Comparison of ENCODE assay signal across 8 cellular contexts in genomic region chr15:33068531-33068990, GRCh38.
A peak's percentile ranks its signal among the peaks of the same experiment; 100 is the strongest.
DNase-seq lines count a peak whose midpoint lies in the region; ATAC-seq lines count a peak whose summit lies in the region.

No MANE protein-coding gene starts in this region.

- H3K9me3 Mint-ChIP-seq in activated naive CD8-positive, alpha-beta T cell treated with anti-CD3 and anti-CD28 coated beads for 36 hours = no peaks in the 10 kb centered on the region

- H3K4me3 ChIP-seq in HUES6 (ENCODE audit: low read depth, low read length) = peak overlapping the region; percentile 47

- peak; percentile 61 for ATAC-seq in left lobe of liver
- no peak for ATAC-seq in GM18873 (IDR thresholded peaks at IDR 0.05; ENCODE audit: low FRiP score, unreplicated experiment)

- no peak overlapping the region for H3K4me3 Mint-ChIP-seq in activated naive CD8-positive, alpha-beta T cell treated with anti-CD3 and anti-CD28 coated beads for 36 hours

- peak overlapping the region; percentile 54 for H3K9ac ChIP-seq in HUES6 (ENCODE audit: low read length)

- H3K9me3 ChIP-seq in HUES6 (ENCODE audit: control insufficient read depth, insufficient read depth, low read depth, low read length) = no peaks in the 10 kb centered on the region

- H3K36me3 ChIP-seq in HUES6 (ENCODE audit: control insufficient read depth, insufficient read depth, low read length) = no peaks in the 10 kb centered on the region

- peaks cover 6% of the 10 kb centered on the region for H3K4me1 Mint-ChIP-seq in activated naive CD8-positive, alpha-beta T cell treated with anti-CD3 and anti-CD28 coated beads for 36 hours

- no peaks in the 10 kb centered on the region for H3K36me3 Mint-ChIP-seq in activated naive CD8-positive, alpha-beta T cell treated with anti-CD3 and anti-CD28 coated beads for 36 hours

- H3K27ac ChIP-seq in HUES6 (ENCODE audit: low read depth, low read length) = peak overlapping the region; percentile 88

- H3K27ac Mint-ChIP-seq in activated naive CD8-positive, alpha-beta T cell treated with anti-CD3 and anti-CD28 coated beads for 36 hours = no peak overlapping the region

- peak; percentile 87 for DNase-seq in A172 (ENCODE audit: low spot score)
- DNase-seq in UCSD-AML1 (lab: John Stamatoyannopoulos, UW; ENCODE audit: unreplicated experiment) = peak; percentile 41
- peak; percentile 45 for DNase-seq in left lobe of liver (ENCODE audit: low spot score)
- DNase-seq in NAMALWA (ENCODE audit: low spot score) = no peak
- no peak for DNase-seq in activated naive CD8-positive, alpha-beta T cell treated with anti-CD3 and anti-CD28 coated beads for 36 hours
- DNase-seq in amygdala (lab: John Stamatoyannopoulos, UW) = no peak

- no peaks in the 10 kb centered on the region for H3K27me3 ChIP-seq in HUES6 (ENCODE audit: control insufficient read depth, insufficient read depth, low read length)

- H3K4me1 ChIP-seq in HUES6 (ENCODE audit: control insufficient read depth, insufficient read depth, low read length) = peaks cover 42% of the 10 kb centered on the region

- H3K27me3 Mint-ChIP-seq in activated naive CD8-positive, alpha-beta T cell treated with anti-CD3 and anti-CD28 coated beads for 36 hours = peaks cover 12% of the 10 kb centered on the region

Comparison
In these comparisons a context has a peak if more than half of its experiments do, and no peak if none do; other contexts are left out.
1. DNase-seq: peak in A172 (single experiment), UCSD-AML1 (single experiment) and left lobe of liver (single experiment); none in NAMALWA (single experiment), activated naive CD8-positive, alpha-beta T cell treated with anti-CD3 and anti-CD28 coated beads for 36 hours (single experiment) and amygdala (0 of 56).